In genomic region chr11:31369348-31370329, GRCh38 we compare ENCODE assay signal across 1 cellular context.
A peak's percentile ranks its signal among the peaks of the same experiment; 100 is the strongest.
TF ChIP-seq lines count a peak whose summit lies in the region.

A gene with protein sequence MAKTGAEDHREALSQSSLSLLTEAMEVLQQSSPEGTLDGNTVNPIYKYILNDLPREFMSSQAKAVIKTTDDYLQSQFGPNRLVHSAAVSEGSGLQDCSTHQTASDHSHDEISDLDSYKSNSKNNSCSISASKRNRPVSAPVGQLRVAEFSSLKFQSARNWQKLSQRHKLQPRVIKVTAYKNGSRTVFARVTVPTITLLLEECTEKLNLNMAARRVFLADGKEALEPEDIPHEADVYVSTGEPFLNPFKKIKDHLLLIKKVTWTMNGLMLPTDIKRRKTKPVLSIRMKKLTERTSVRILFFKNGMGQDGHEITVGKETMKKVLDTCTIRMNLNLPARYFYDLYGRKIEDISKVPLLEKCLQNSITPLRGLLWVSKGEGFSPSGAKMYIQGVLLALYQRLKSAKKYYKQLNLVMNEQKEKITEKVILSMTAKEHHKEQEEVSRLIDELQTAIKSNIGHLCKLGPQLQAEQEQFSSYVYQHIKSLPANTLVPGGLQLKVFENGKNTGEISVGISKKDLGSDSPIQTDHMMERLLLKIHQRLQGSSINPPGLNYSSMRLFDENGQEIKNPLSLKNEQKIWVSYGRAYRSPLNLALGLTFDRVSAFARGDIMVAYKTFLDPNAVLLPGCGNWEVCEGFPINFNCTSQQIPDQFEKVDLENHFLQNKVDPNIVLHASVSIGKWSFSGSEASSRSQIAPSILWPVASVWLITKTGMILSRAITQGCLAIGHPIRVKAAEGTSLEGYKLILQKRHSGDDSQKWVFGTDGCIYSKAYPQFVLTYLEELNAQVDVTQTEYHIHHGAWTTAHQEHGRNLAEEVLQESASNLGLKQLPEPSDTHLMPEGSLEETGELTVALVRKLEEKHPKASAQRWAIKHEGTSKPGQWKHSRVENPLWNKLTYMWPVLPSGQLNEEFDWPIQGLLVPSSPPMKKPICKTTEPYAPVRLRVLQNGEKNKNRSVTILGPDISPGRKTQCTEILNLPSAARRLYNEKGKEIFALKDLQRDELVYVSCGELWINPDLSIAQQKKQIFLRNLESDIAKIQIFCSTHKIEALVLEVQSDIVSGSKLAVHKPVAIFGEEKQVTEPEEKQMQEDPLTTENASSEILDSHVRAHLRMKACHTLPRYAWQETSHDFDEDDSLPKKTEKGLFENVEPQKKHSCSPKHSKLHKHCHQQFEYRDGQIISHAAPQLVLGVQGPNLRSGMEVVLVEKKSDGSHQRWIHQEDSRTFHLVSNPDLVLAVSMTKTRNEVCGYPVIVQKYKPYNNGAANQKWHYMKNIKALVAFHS (N-terminal part only) (minus strand): TSS chr11:31369739. CDS start chr11:31328280, 41,459 bp downstream.
A gene with protein sequence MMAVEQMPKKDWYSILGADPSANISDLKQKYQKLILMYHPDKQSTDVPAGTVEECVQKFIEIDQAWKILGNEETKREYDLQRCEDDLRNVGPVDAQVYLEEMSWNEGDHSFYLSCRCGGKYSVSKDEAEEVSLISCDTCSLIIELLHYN (plus strand): TSS chr11:31369860. CDS start chr11:31370749, 889 bp downstream.

TF ChIP-seq in GM23338, 12 proteins besides CTCF, POLR2A, EP300 and RAD21 (continued from another document):
- peak; percentile 73 for TF ChIP-seq ETS1 (IDR thresholded peaks at IDR 0.05)
TF ChIP-seq in GM23338: peak in this region for 3.
